ENCODE assay signal across 1 cellular context in the genomic region with DNA sequence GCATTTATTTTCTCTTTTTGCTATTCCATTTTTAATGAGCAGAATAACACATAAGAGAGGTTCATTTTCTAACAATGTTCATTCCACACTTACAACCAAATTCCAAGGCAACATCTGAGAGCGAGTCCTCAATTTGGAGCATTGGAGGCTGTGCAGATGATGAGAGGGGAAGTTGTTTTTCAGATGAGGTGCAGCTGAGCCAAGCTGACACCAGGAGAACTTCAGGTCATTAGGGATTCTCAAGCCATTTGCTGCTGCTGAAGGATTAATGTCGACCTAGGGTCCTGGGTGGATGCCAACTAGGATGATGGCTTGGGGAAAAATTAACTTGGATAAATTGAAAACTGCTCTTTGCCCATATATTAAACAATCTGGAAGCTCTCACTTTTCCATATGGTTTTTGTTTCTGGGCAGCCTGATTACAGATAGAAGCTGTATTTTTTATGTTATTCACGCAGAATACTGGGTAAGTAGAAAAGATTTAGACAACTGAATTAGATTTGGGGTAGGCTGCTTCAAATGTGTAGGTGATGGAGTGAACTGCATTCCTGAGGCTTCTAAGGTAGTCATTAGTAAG.
TF ChIP-seq lines count a peak whose summit lies in the region.

No MANE protein-coding gene starts in this region.

TF ChIP-seq in GM23338, 12 proteins besides CTCF, POLR2A, EP300 and RAD21 (continued from another document):
- TF ChIP-seq ZNF462 (CRISPR knock-in tag; IDR thresholded peaks at IDR 0.05) (no peak), EZH2 (IDR thresholded peaks at IDR 0.05; ENCODE audit: low read depth, unreplicated experiment) (no peak), ZNF331 (CRISPR knock-in tag; IDR thresholded peaks at IDR 0.05; ENCODE audit: low read depth) (no peak), STAT1 (IDR thresholded peaks at IDR 0.05; ENCODE audit: unreplicated experiment) (no peak), POLR2AphosphoS5 (IDR thresholded peaks at IDR 0.05; ENCODE audit: low read depth) (no peak), CREB1 (CRISPR knock-in tag; IDR thresholded peaks at IDR 0.05; ENCODE audit: low read depth) (no peak), REST (IDR thresholded peaks at IDR 0.05; ENCODE audit: unreplicated experiment) (no peak)
